ENCODE assay signal across 19 cellular contexts in genomic region chr3:131329774-131330173, GRCh38. TPM values are rescaled to one million over a fixed set of nuclear protein-coding genes. Genes with fewer than 3 reads are reported as not detected.
A peak's percentile ranks its signal among the peaks of the same experiment; 100 is the strongest.
DNase-seq lines count a peak whose midpoint lies in the region; ATAC-seq and TF ChIP-seq lines count a peak whose summit lies in the region.
"Had no signal": no experiment of that assay in that cellular context is flagged by ENCODE, and none has a peak within 500 bp of the region (broad histone marks: within the 10 kb centered on the region; RNA-seq: fewer than 3 reads in every experiment).

No MANE protein-coding gene starts in this region.

- peaks cover 7% of the 10 kb centered on the region for H3K27me3 Mint-ChIP-seq in glutamatergic neuron (ENCODE audit: unreplicated experiment)

- ATAC-seq in GM18511 (IDR thresholded peaks at IDR 0.05; ENCODE audit: unreplicated experiment): peak; percentile 69
- peak; percentile 80 for ATAC-seq in GM19463 (IDR thresholded peaks at IDR 0.05; ENCODE audit: unreplicated experiment)
- peak; percentile 71 for ATAC-seq in HG03520 (IDR thresholded peaks at IDR 0.05; ENCODE audit: unreplicated experiment)
- no peak for ATAC-seq in HG03378 (IDR thresholded peaks at IDR 0.05; ENCODE audit: unreplicated experiment)
- no peak for ATAC-seq in HG02973 (IDR thresholded peaks at IDR 0.05; ENCODE audit: unreplicated experiment)

- H3K4me1 Mint-ChIP-seq in glutamatergic neuron (ENCODE audit: low read depth, unreplicated experiment): peaks cover 29% of the 10 kb centered on the region
- H3K4me1 Mint-ChIP-seq: activated CD4-positive, alpha-beta T cell treated with anti-CD3 and anti-CD28 coated beads, Interleukin-2, amount 10 ng/mL, durations not matched to agents 24 days and 14 days; activated naive CD4-positive, alpha-beta T cell treated with anti-CD3 and anti-CD28 coated beads, Interleukin-2, amount 10 ng/mL, durations not matched to agents 7 days and 5 days had no signal

- peak overlapping the region; percentile 56 for H3K27ac Mint-ChIP-seq in glutamatergic neuron (ENCODE audit: unreplicated experiment)
- H3K27ac Mint-ChIP-seq: activated CD4-positive, alpha-beta T cell treated with anti-CD3 and anti-CD28 coated beads, Interleukin-2, amount 10 ng/mL, durations not matched to agents 24 days and 14 days; activated naive CD4-positive, alpha-beta T cell treated with anti-CD3 and anti-CD28 coated beads, Interleukin-2, amount 10 ng/mL, durations not matched to agents 7 days and 5 days had no signal

- peaks cover 22% of the 10 kb centered on the region for H3K36me3 Mint-ChIP-seq in glutamatergic neuron (ENCODE audit: unreplicated experiment)
- H3K36me3 Mint-ChIP-seq: activated naive CD4-positive, alpha-beta T cell treated with anti-CD3 and anti-CD28 coated beads, Interleukin-2, amount 10 ng/mL, durations not matched to agents 7 days and 5 days had no signal

- H3K4me3 Mint-ChIP-seq in glutamatergic neuron (ENCODE audit: unreplicated experiment): peak overlapping the region; percentile 12
- H3K4me3 Mint-ChIP-seq: activated CD4-positive, alpha-beta T cell treated with anti-CD3 and anti-CD28 coated beads, Interleukin-2, amount 10 ng/mL, durations not matched to agents 24 days and 14 days; activated naive CD4-positive, alpha-beta T cell treated with anti-CD3 and anti-CD28 coated beads, Interleukin-2, amount 10 ng/mL, durations not matched to agents 7 days and 5 days had no signal

- TF ChIP-seq CTCF in glutamatergic neuron (IDR thresholded peaks at IDR 0.05; ENCODE audit: partially characterized antibody, unreplicated experiment): no peak

- DNase-seq in glutamatergic neuron: no peak
- DNase-seq in SIG-M5 treated with dmso at 0.1 percent for 504 hours (lab: John Stamatoyannopoulos, UW; ENCODE audit: unreplicated experiment): no peak
- DNase-seq: activated CD4-positive, alpha-beta T cell treated with anti-CD3 and anti-CD28 coated beads, Interleukin-2, amount 10 ng/mL, durations not matched to agents 24 days and 14 days; activated naive CD4-positive, alpha-beta T cell treated with anti-CD3 and anti-CD28 coated beads, Interleukin-2, amount 10 ng/mL, durations not matched to agents 7 days and 5 days; activated T-cell treated with anti-CD3 and anti-CD28 coated beads for 4 hours; colonic mucosa; GDM1; HCEC 1CT; Karpas-422; left ventricle myocardium inferior; NCI-H226; OCI-M1; stimulated activated CD4-positive, alpha-beta T cell treated with anti-CD3 and anti-CD28 coated beads, Interleukin-2, amount 100 ng/mL, for 48 hours; T1000 had no signal

- H3K9me3 Mint-ChIP-seq in glutamatergic neuron (ENCODE audit: unreplicated experiment): peaks cover 23% of the 10 kb centered on the region
- H3K9me3 Mint-ChIP-seq: activated naive CD4-positive, alpha-beta T cell treated with anti-CD3 and anti-CD28 coated beads, Interleukin-2, amount 10 ng/mL, durations not matched to agents 7 days and 5 days had no signal

RNA-seq across cellular contexts. Expression of gene NUDT16, which starts 51.8 kb away (rescaled TPM):
- total RNA-seq in glutamatergic neuron (ENCODE audit: unreplicated experiment): 51.1 TPM

Comparison
In these comparisons a context has a peak if more than half of its experiments do, and no peak if none do; other contexts are left out.
1. ATAC-seq: peak in GM18511 (single experiment), GM19463 (single experiment) and HG03520 (single experiment); none in HG03378 (single experiment) and HG02973 (single experiment).